Comparison of ENCODE assay signal across 1 cellular context in genomic region chrX:152810403-152810802, GRCh38.
TF ChIP-seq lines count a peak whose summit lies in the region.

No MANE protein-coding gene starts in this region.

TF ChIP-seq in WTC11, 78 proteins besides CTCF, POLR2A, EP300 and RAD21 (continued from another document):
- TF ChIP-seq, protein P1, sequence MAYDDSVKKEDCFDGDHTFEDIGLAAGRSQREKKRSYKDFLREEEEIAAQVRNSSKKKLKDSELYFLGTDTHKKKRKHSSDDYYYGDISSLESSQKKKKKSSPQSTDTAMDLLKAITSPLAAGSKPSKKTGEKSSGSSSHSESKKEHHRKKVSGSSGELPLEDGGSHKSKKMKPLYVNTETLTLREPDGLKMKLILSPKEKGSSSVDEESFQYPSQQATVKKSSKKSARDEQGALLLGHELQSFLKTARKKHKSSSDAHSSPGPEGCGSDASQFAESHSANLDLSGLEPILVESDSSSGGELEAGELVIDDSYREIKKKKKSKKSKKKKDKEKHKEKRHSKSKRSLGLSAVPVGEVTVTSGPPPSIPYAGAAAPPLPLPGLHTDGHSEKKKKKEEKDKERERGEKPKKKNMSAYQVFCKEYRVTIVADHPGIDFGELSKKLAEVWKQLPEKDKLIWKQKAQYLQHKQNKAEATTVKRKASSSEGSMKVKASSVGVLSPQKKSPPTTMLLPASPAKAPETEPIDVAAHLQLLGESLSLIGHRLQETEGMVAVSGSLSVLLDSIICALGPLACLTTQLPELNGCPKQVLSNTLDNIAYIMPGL (CRISPR knock-in tag; IDR thresholded peaks at IDR 0.05): no peak
- TF ChIP-seq AFF4 (CRISPR knock-in tag; IDR thresholded peaks at IDR 0.05; ENCODE audit: borderline replicate concordance) (no peak), USF2 (CRISPR knock-in tag; IDR thresholded peaks at IDR 0.05) (no peak)
